ENCODE assay signal across 1 cellular context in genomic region chr19:12365372-12366162, GRCh38.
TF ChIP-seq lines count a peak whose summit lies in the region.

TSS of gene ZNF442 (minus strand) at chr19:12365683. CDS start at chr19:12363631, 2,052 bp downstream.

TF ChIP-seq in HepG2, 621 proteins besides CTCF, POLR2A, EP300 and RAD21 (continued from another document and continues in another):
- no peak for TF ChIP-seq ZNF407 (CRISPR knock-in tag; IDR thresholded peaks at IDR 0.05; ENCODE audit: not compliant biosample characterization)
- TF ChIP-seq ATF2 (CRISPR knock-in tag; IDR thresholded peaks at IDR 0.05) = 0 out of 2 replicates have a peak, but pooled peaks have one; percentile 46
- TF ChIP-seq PAX8 (CRISPR knock-in tag; IDR thresholded peaks at IDR 0.05; ENCODE audit: borderline replicate concordance) = no peak; the same call in 1 of the 2 replicates
- no peak; the same call in 1 of the 2 replicates for TF ChIP-seq ZNF784 (CRISPR knock-in tag; IDR thresholded peaks at IDR 0.05; ENCODE audit: borderline replicate concordance)
- no peak for TF ChIP-seq MLX (CRISPR knock-in tag; IDR thresholded peaks at IDR 0.05)
- TF ChIP-seq HOXA9 (CRISPR knock-in tag; IDR thresholded peaks at IDR 0.05; ENCODE audit: borderline replicate concordance) = no peak
- peak; percentile 89 for TF ChIP-seq PBX2 (CRISPR knock-in tag; IDR thresholded peaks at IDR 0.05)
- TF ChIP-seq, protein P1, sequence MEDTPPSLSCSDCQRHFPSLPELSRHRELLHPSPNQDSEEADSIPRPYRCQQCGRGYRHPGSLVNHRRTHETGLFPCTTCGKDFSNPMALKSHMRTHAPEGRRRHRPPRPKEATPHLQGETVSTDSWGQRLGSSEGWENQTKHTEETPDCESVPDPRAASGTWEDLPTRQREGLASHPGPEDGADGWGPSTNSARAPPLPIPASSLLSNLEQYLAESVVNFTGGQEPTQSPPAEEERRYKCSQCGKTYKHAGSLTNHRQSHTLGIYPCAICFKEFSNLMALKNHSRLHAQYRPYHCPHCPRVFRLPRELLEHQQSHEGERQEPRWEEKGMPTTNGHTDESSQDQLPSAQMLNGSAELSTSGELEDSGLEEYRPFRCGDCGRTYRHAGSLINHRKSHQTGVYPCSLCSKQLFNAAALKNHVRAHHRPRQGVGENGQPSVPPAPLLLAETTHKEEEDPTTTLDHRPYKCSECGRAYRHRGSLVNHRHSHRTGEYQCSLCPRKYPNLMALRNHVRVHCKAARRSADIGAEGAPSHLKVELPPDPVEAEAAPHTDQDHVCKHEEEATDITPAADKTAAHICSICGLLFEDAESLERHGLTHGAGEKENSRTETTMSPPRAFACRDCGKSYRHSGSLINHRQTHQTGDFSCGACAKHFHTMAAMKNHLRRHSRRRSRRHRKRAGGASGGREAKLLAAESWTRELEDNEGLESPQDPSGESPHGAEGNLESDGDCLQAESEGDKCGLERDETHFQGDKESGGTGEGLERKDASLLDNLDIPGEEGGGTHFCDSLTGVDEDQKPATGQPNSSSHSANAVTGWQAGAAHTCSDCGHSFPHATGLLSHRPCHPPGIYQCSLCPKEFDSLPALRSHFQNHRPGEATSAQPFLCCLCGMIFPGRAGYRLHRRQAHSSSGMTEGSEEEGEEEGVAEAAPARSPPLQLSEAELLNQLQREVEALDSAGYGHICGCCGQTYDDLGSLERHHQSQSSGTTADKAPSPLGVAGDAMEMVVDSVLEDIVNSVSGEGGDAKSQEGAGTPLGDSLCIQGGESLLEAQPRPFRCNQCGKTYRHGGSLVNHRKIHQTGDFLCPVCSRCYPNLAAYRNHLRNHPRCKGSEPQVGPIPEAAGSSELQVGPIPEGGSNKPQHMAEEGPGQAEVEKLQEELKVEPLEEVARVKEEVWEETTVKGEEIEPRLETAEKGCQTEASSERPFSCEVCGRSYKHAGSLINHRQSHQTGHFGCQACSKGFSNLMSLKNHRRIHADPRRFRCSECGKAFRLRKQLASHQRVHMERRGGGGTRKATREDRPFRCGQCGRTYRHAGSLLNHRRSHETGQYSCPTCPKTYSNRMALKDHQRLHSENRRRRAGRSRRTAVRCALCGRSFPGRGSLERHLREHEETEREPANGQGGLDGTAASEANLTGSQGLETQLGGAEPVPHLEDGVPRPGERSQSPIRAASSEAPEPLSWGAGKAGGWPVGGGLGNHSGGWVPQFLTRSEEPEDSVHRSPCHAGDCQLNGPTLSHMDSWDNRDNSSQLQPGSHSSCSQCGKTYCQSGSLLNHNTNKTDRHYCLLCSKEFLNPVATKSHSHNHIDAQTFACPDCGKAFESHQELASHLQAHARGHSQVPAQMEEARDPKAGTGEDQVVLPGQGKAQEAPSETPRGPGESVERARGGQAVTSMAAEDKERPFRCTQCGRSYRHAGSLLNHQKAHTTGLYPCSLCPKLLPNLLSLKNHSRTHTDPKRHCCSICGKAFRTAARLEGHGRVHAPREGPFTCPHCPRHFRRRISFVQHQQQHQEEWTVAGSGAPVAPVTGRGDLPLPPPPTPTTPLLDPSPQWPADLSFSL (CRISPR knock-in tag; IDR thresholded peaks at IDR 0.05) = peak; percentile 72; the same call in 1 of the 2 replicates
- TF ChIP-seq ZNF274 (CRISPR knock-in tag; IDR thresholded peaks at IDR 0.05) = 0 out of 2 replicates have a peak, but pooled peaks have one; percentile 29
- TF ChIP-seq POGZ (CRISPR knock-in tag; IDR thresholded peaks at IDR 0.05) = peak; percentile 77; the same call in 1 of the 2 replicates
- no peak for TF ChIP-seq LBX2 (CRISPR knock-in tag; IDR thresholded peaks at IDR 0.05; ENCODE audit: borderline replicate concordance)
- TF ChIP-seq FOXO1 (CRISPR knock-in tag; IDR thresholded peaks at IDR 0.05) = peak; percentile 45; the same call in 1 of the 2 replicates
- TF ChIP-seq KDM4B (CRISPR knock-in tag; IDR thresholded peaks at IDR 0.05) = no peak
- TF ChIP-seq, protein P2, sequence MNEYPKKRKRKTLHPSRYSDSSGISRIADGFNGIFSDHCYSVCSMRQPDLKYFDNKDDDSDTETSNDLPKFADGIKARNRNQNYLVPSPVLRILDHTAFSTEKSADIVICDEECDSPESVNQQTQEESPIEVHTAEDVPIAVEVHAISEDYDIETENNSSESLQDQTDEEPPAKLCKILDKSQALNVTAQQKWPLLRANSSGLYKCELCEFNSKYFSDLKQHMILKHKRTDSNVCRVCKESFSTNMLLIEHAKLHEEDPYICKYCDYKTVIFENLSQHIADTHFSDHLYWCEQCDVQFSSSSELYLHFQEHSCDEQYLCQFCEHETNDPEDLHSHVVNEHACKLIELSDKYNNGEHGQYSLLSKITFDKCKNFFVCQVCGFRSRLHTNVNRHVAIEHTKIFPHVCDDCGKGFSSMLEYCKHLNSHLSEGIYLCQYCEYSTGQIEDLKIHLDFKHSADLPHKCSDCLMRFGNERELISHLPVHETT (CRISPR knock-in tag; conservative IDR thresholded peaks at IDR 0.05) = no peak
- TF ChIP-seq KMT2B (CRISPR knock-in tag; IDR thresholded peaks at IDR 0.05) = peak; percentile 67
- no peak for TF ChIP-seq ZFP36L2 (CRISPR knock-in tag; IDR thresholded peaks at IDR 0.05)
- peak; percentile 53 for TF ChIP-seq SRY (CRISPR knock-in tag; IDR thresholded peaks at IDR 0.05)
- TF ChIP-seq, protein P3, sequence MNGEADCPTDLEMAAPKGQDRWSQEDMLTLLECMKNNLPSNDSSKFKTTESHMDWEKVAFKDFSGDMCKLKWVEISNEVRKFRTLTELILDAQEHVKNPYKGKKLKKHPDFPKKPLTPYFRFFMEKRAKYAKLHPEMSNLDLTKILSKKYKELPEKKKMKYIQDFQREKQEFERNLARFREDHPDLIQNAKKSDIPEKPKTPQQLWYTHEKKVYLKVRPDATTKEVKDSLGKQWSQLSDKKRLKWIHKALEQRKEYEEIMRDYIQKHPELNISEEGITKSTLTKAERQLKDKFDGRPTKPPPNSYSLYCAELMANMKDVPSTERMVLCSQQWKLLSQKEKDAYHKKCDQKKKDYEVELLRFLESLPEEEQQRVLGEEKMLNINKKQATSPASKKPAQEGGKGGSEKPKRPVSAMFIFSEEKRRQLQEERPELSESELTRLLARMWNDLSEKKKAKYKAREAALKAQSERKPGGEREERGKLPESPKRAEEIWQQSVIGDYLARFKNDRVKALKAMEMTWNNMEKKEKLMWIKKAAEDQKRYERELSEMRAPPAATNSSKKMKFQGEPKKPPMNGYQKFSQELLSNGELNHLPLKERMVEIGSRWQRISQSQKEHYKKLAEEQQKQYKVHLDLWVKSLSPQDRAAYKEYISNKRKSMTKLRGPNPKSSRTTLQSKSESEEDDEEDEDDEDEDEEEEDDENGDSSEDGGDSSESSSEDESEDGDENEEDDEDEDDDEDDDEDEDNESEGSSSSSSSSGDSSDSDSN (CRISPR knock-in tag; IDR thresholded peaks at IDR 0.05) = peak; percentile 87
- TF ChIP-seq SATB2 (CRISPR knock-in tag; IDR thresholded peaks at IDR 0.05) = no peak
- TF ChIP-seq ZNF205 (CRISPR knock-in tag; IDR thresholded peaks at IDR 0.05) = peak; percentile 51; the same call in 1 of the 2 replicates
- TF ChIP-seq ZNF547 (CRISPR knock-in tag; IDR thresholded peaks at IDR 0.05) = peak; percentile 75
- TF ChIP-seq SIX1 (CRISPR knock-in tag; IDR thresholded peaks at IDR 0.05; ENCODE audit: borderline replicate concordance) = peak; percentile 52; the same call in 1 of the 2 replicates
- TF ChIP-seq ZNF572 (CRISPR knock-in tag; IDR thresholded peaks at IDR 0.05) = no peak
- TF ChIP-seq LRRFIP1 (CRISPR knock-in tag; conservative IDR thresholded peaks at IDR 0.05) = no peak
